In genomic region chr19:46480409-46480808, GRCh38 we compare ENCODE assay signal across 1 cellular context.
TF ChIP-seq lines count a peak whose summit lies in the region.

No MANE protein-coding gene starts in this region.

TF ChIP-seq in IMR-90, 13 proteins besides CTCF, POLR2A, EP300 and RAD21 (continued from another document):
- TF ChIP-seq, protein P1, sequence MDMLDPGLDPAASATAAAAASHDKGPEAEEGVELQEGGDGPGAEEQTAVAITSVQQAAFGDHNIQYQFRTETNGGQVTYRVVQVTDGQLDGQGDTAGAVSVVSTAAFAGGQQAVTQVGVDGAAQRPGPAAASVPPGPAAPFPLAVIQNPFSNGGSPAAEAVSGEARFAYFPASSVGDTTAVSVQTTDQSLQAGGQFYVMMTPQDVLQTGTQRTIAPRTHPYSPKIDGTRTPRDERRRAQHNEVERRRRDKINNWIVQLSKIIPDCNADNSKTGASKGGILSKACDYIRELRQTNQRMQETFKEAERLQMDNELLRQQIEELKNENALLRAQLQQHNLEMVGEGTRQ (IDR thresholded peaks at IDR 0.05; ENCODE audit: low read depth, low read length), result no peak
- TF ChIP-seq RCOR1 (IDR thresholded peaks at IDR 0.05; ENCODE audit: insufficient replicate concordance, low read length) (no peak), CHD1 (IDR thresholded peaks at IDR 0.05; ENCODE audit: low read depth, low read length) (no peak), MXI1 (IDR thresholded peaks at IDR 0.05; ENCODE audit: borderline replicate concordance, low read depth, low read length) (no peak), BHLHE40 (IDR thresholded peaks at IDR 0.05; ENCODE audit: low read depth, low read length) (no peak), FOS (IDR thresholded peaks at IDR 0.05; ENCODE audit: low read depth, low read length) (no peak), SMC3 (IDR thresholded peaks at IDR 0.05; ENCODE audit: low read depth, low read length) (no peak), MAFK (IDR thresholded peaks at IDR 0.05; ENCODE audit: low read depth, low read length) (no peak), RFX5 (IDR thresholded peaks at IDR 0.05; ENCODE audit: low read depth, low read length) (no peak), ELK1 (IDR thresholded peaks at IDR 0.05; ENCODE audit: borderline replicate concordance, low read depth, low read length) (no peak), NFE2L2 (IDR thresholded peaks at IDR 0.05; ENCODE audit: low read depth, low read length) (no peak)
